9 cellular contexts compared by ENCODE assay signal in the genomic region with DNA sequence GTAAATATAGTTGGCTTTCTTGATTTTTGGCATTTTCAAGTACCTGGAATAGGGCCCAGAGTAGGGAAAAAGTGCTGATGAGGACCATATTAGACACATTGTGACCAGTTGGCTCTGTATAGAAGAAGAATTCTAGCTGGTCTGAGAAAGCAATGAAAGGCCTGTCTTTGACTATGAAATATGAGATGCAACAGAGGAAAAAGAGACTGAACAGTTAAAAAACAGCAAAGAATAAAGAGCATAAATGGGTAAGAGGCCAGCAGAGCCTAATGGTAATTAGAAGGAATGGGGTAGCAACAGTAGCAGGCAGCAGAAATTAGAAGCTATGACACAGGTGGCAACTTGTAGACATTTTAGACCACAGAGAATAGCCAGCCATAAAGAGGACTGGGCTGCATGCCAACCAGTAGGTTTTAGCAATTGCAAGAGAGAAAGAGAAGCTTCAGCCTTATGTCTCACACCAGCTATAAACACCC.
DNase-seq lines count a peak whose midpoint lies in the region; ATAC-seq and TF ChIP-seq lines count a peak whose summit lies in the region.
"Had no signal": no experiment of that assay in that cellular context is flagged by ENCODE, and none has a peak within 500 bp of the region (broad histone marks: within the 10 kb centered on the region; RNA-seq: fewer than 3 reads in every experiment).

No MANE protein-coding gene starts in this region.

- CTCF ChIA-PET in Caco-2 (lab: Charles Lee): interaction anchor here (0.6 kb wide), 1 partner anchor 251 kb away, joined by 3 read pairs; no protein-coding TSS in a partner anchor

- no peak overlapping the region for H3K4me3 Mint-ChIP-seq in Caco-2 (ENCODE audit: unreplicated experiment)

- TF ChIP-seq CTCF in colonic mucosa (IDR thresholded peaks at IDR 0.05) (no peak), Caco-2 (IDR thresholded peaks at IDR 0.05; ENCODE audit: insufficient read depth in 1 of 2, low read depth in 1 of 2, low read length in 1 of 2, severe bottlenecking in 1 of 2, unreplicated experiment in 1 of 2) (no peak), esophagus squamous epithelium (IDR thresholded peaks at IDR 0.05) (no peak)

- ATAC-seq in HG02981 (IDR thresholded peaks at IDR 0.05; ENCODE audit: unreplicated experiment): peak; percentile 70

- H3K4me1 Mint-ChIP-seq in Caco-2 (ENCODE audit: low read depth, unreplicated experiment): no peaks in the 10 kb centered on the region

- no peak for TF ChIP-seq POLR2A in esophagus squamous epithelium (IDR thresholded peaks at IDR 0.05)

- H3K9me3 Mint-ChIP-seq in Caco-2 (ENCODE audit: unreplicated experiment): no peaks in the 10 kb centered on the region

- no peak overlapping the region for H3K27ac Mint-ChIP-seq in Caco-2 (ENCODE audit: unreplicated experiment)

- no TSS peak for BruUV-seq in Caco-2 (replicated peaks; lab: Mats Ljungman, UMichigan)

- intact Hi-C loops in colonic mucosa (cut with DNase I) (no loop called here), Caco-2 (cut with micrococcal nuclease; ENCODE audit: unreplicated experiment) (no loop called here), esophagus squamous epithelium (cut with DNase I) (no loop called here)

- H3K36me3 ChIP-seq in colonic mucosa: no peaks in the 10 kb centered on the region
- H3K36me3 ChIP-seq in Caco-2 (ENCODE audit: control insufficient read depth, insufficient read depth, low read length): no peaks in the 10 kb centered on the region
- H3K36me3 ChIP-seq in esophagus squamous epithelium: no peaks in the 10 kb centered on the region
- H3K36me3 ChIP-seq: tibial nerve had no signal

- no peaks in the 10 kb centered on the region for H3K36me3 Mint-ChIP-seq in Caco-2 (ENCODE audit: insufficient read depth, unreplicated experiment)

- H3K4me3 ChIP-seq in colonic mucosa: no peak overlapping the region
- no peak overlapping the region for H3K4me3 ChIP-seq in Caco-2 (ENCODE audit: low read depth, low read length)
- no peak overlapping the region for H3K4me3 ChIP-seq in esophagus squamous epithelium
- H3K4me3 ChIP-seq: tibial nerve had no signal

- POLR2A ChIA-PET in Caco-2 (lab: Charles Lee): no interaction called here

- peak; percentile 53 for DNase-seq in EH (ENCODE audit: low read depth)
- DNase-seq in NCI-H2171 treated with DMSO at 0.1 percent for 48 hours (lab: John Stamatoyannopoulos, UW): peak; percentile 89
- DNase-seq in colonic mucosa: peak; percentile 74
- no peak for DNase-seq in NCI-H226
- DNase-seq in Caco-2: no peak
- no peak for DNase-seq in effector CD8-positive, alpha-beta T cell (lab: John Stamatoyannopoulos, UW)
- DNase-seq in esophagus squamous epithelium (lab: John Stamatoyannopoulos, UW): no peak

- H3K9me3 ChIP-seq in colonic mucosa (no peaks in the 10 kb centered on the region), Caco-2 (no peaks in the 10 kb centered on the region), esophagus squamous epithelium (no peaks in the 10 kb centered on the region)
- H3K9me3 ChIP-seq: tibial nerve had no signal

- H3K27me3 ChIP-seq in colonic mucosa (no peaks in the 10 kb centered on the region), Caco-2 (replicated peaks; ENCODE audit: control insufficient read depth, insufficient read depth, low read length) (no peaks in the 10 kb centered on the region), esophagus squamous epithelium (no peaks in the 10 kb centered on the region)
- H3K27me3 ChIP-seq: tibial nerve had no signal

- no peak overlapping the region for H3K9ac ChIP-seq in colonic mucosa (ENCODE audit: low read depth in 2 of 2, low read length in 2 of 2)

- H3K27me3 Mint-ChIP-seq in Caco-2 (ENCODE audit: insufficient read depth, unreplicated experiment): no peaks in the 10 kb centered on the region

- no peaks in the 10 kb centered on the region for H3K4me1 ChIP-seq in colonic mucosa
- no peaks in the 10 kb centered on the region for H3K4me1 ChIP-seq in Caco-2
- no peaks in the 10 kb centered on the region for H3K4me1 ChIP-seq in esophagus squamous epithelium

- no peak overlapping the region for H3K27ac ChIP-seq in colonic mucosa
- no peak overlapping the region for H3K27ac ChIP-seq in esophagus squamous epithelium
- H3K27ac ChIP-seq: tibial nerve had no signal

Comparison
In these comparisons a context has a peak if more than half of its experiments do, and no peak if none do; other contexts are left out.
1. DNase-seq: peak in EH (single experiment), NCI-H2171 treated with DMSO at 0.1 percent for 48 hours (single experiment) and colonic mucosa (single experiment); none in NCI-H226 (single experiment), Caco-2 (0 of 2), effector CD8-positive, alpha-beta T cell (single experiment) and esophagus squamous epithelium (single experiment).